Comparison of ENCODE assay signal across 31 cellular contexts in genomic region chr9:19490269-19490668, GRCh38.
"Had no signal": no experiment of that assay in that cellular context is flagged by ENCODE, and none has a peak within 500 bp of the region (broad histone marks: within the 10 kb centered on the region; RNA-seq: fewer than 3 reads in every experiment).

No MANE protein-coding gene starts in this region.

- H3K4me1 Mint-ChIP-seq: endodermal cell had no signal

- DNase-seq: activated B cell treated with CpG ODN at 0.5 μM for 24 hours; activated CD4-positive, alpha-beta T cell treated with anti-CD3 and anti-CD28 coated beads for 48 hours; activated CD4-positive, alpha-beta T cell treated with anti-CD3 and anti-CD28 coated beads, Interleukin-2, amount 50 U/mL, for 1 hour; activated CD4-positive, alpha-beta T cell treated with anti-CD3 and anti-CD28 coated beads, Interleukin-2, amount 50 U/mL, for 48 hours; activated CD8-positive, alpha-beta memory T cell treated with anti-CD3 and anti-CD28 coated beads for 24 hours; activated CD8-positive, alpha-beta T cell treated with anti-CD3 and anti-CD28 coated beads for 36 hours; activated effector memory CD4-positive, alpha-beta T cell treated with anti-CD3 and anti-CD28 coated beads, Interleukin-2, amount 50 U/mL, for 16 hours; activated naive CD4-positive, alpha-beta T cell treated with anti-CD3 and anti-CD28 coated beads for 36 hours; activated naive CD8-positive, alpha-beta T cell treated with anti-CD3 and anti-CD28 coated beads for 36 hours; activated naive CD8-positive, alpha-beta T cell treated with anti-CD3 and anti-CD28 coated beads, Interleukin-2, amount 50 U/mL, for 24 hours; activated T-cell treated with anti-CD3 and anti-CD28 coated beads, Interleukin-2, amount 50 U/mL, for 48 hours; adrenal gland; amygdala; effector memory CD4-positive, alpha-beta T cell; endodermal cell; foreskin fibroblast; T-cell; T1000; WERI-Rb-1 had no signal

- H3K36me3 Mint-ChIP-seq: activated naive CD4-positive, alpha-beta T cell treated with anti-CD3 and anti-CD28 coated beads, Interleukin-2, amount 50 U/mL, for 24 hours; activated naive CD8-positive, alpha-beta T cell treated with anti-CD3 and anti-CD28 coated beads for 36 hours; brain; T-cell had no signal

- H3K36me3 ChIP-seq: adrenal gland, ascending aorta, breast epithelium, cardiac muscle cell, WERI-Rb-1 had no signal

- H3K27ac ChIP-seq: adrenal gland, ascending aorta, breast epithelium, cardiac muscle cell, WERI-Rb-1 had no signal

- H3K9me3 Mint-ChIP-seq: activated B cell treated with CpG ODN at 0.5 μM for 24 hours; activated CD8-positive, alpha-beta T cell treated with anti-CD3 and anti-CD28 coated beads for 36 hours; activated naive CD4-positive, alpha-beta T cell treated with anti-CD3 and anti-CD28 coated beads for 36 hours; activated naive CD4-positive, alpha-beta T cell treated with anti-CD3 and anti-CD28 coated beads, Interleukin-2, amount 50 U/mL, for 24 hours; activated naive CD8-positive, alpha-beta T cell treated with anti-CD3 and anti-CD28 coated beads for 36 hours; activated naive CD8-positive, alpha-beta T cell treated with anti-CD3 and anti-CD28 coated beads, Interleukin-2, amount 50 U/mL, for 24 hours; activated T-helper 1 cell treated with anti-CD3 and anti-CD28 coated beads, Interleukin-12 subunit alpha, Interleukin-12 subunit beta, Interleukin-2, Interleukin-4 antibody, amounts not matched to agents 30 ng/mL and 10 ng/mL and 1 ng/mL, durations not matched to agents 14 hours and 24 hours and 36 hours; activated T-helper 2 cell treated with anti-CD3 and anti-CD28 coated beads, Interferon-gamma antibody, Interleukin-2, Interleukin-4, amounts not matched to agents 10 μg/mL and 5 μg/mL and 100 μg/mL, durations not matched to agents 14 hours and 24 hours and 36 hours; central memory CD8-positive, alpha-beta T cell; endodermal cell; T-cell; T-helper 1 cell treated with Interleukin-12 subunit alpha and Interleukin-12 subunit beta and Interleukin-4 antibody, amounts not matched to agents 30 μg/mL and 1 μg/mL, for 36 hours; T-helper 2 cell treated with Interferon-gamma antibody and Interleukin-4, amounts not matched to agents 5 μg/mL and 100 μg/mL, for 36 hours had no signal

- H3K4me3 ChIP-seq: adrenal gland, ascending aorta, breast epithelium, cardiac muscle cell had no signal

- H3K27me3 ChIP-seq: adrenal gland, ascending aorta, breast epithelium, cardiac muscle cell had no signal

- H3K4me1 ChIP-seq: breast epithelium had no signal

- H3K27ac Mint-ChIP-seq: activated B cell treated with CpG ODN at 0.5 μM for 24 hours; activated CD8-positive, alpha-beta T cell treated with anti-CD3 and anti-CD28 coated beads for 36 hours; activated naive CD4-positive, alpha-beta T cell treated with anti-CD3 and anti-CD28 coated beads for 36 hours; activated naive CD4-positive, alpha-beta T cell treated with anti-CD3 and anti-CD28 coated beads, Interleukin-2, amount 50 U/mL, for 24 hours; activated naive CD8-positive, alpha-beta T cell treated with anti-CD3 and anti-CD28 coated beads for 36 hours; activated naive CD8-positive, alpha-beta T cell treated with anti-CD3 and anti-CD28 coated beads, Interleukin-2, amount 50 U/mL, for 24 hours; activated T-helper 1 cell treated with anti-CD3 and anti-CD28 coated beads, Interleukin-12 subunit alpha, Interleukin-12 subunit beta, Interleukin-2, Interleukin-4 antibody, amounts not matched to agents 30 ng/mL and 10 ng/mL and 1 ng/mL, durations not matched to agents 14 hours and 24 hours and 36 hours; activated T-helper 2 cell treated with anti-CD3 and anti-CD28 coated beads, Interferon-gamma antibody, Interleukin-2, Interleukin-4, amounts not matched to agents 10 μg/mL and 5 μg/mL and 100 μg/mL, durations not matched to agents 14 hours and 24 hours and 36 hours; endodermal cell; T-cell; T-helper 1 cell treated with Interleukin-12 subunit alpha and Interleukin-12 subunit beta and Interleukin-4 antibody, amounts not matched to agents 30 μg/mL and 1 μg/mL, for 36 hours; T-helper 2 cell treated with Interferon-gamma antibody and Interleukin-4, amounts not matched to agents 5 μg/mL and 100 μg/mL, for 36 hours had no signal

- ATAC-seq: activated CD4-positive, CD25-positive, alpha-beta regulatory T cell treated with anti-CD3 and anti-CD28 coated beads, Interleukin-2, amount 50 U/mL, for 24 hours; activated CD8-positive, alpha-beta T cell treated with anti-CD3 and anti-CD28 coated beads for 36 hours; activated naive CD8-positive, alpha-beta T cell treated with anti-CD3 and anti-CD28 coated beads, Interleukin-2, amount 50 U/mL, for 24 hours; esophagus mucosa; T-cell had no signal

- H3K27me3 Mint-ChIP-seq: activated naive CD4-positive, alpha-beta T cell treated with anti-CD3 and anti-CD28 coated beads, Interleukin-2, amount 50 U/mL, for 24 hours had no signal

- H3K4me3 Mint-ChIP-seq: activated B cell treated with CpG ODN at 0.5 μM for 24 hours; activated CD8-positive, alpha-beta T cell treated with anti-CD3 and anti-CD28 coated beads for 36 hours; activated naive CD4-positive, alpha-beta T cell treated with anti-CD3 and anti-CD28 coated beads for 36 hours; activated naive CD4-positive, alpha-beta T cell treated with anti-CD3 and anti-CD28 coated beads, Interleukin-2, amount 50 U/mL, for 24 hours; activated naive CD8-positive, alpha-beta T cell treated with anti-CD3 and anti-CD28 coated beads for 36 hours; activated naive CD8-positive, alpha-beta T cell treated with anti-CD3 and anti-CD28 coated beads, Interleukin-2, amount 50 U/mL, for 24 hours; activated T-helper 1 cell treated with anti-CD3 and anti-CD28 coated beads, Interleukin-12 subunit alpha, Interleukin-12 subunit beta, Interleukin-2, Interleukin-4 antibody, amounts not matched to agents 30 ng/mL and 10 ng/mL and 1 ng/mL, durations not matched to agents 14 hours and 24 hours and 36 hours; brain; central memory CD8-positive, alpha-beta T cell; endodermal cell; T-cell; T-helper 1 cell treated with Interleukin-12 subunit alpha and Interleukin-12 subunit beta and Interleukin-4 antibody, amounts not matched to agents 30 μg/mL and 1 μg/mL, for 36 hours; T-helper 2 cell treated with Interferon-gamma antibody and Interleukin-4, amounts not matched to agents 5 μg/mL and 100 μg/mL, for 36 hours had no signal
